ENCODE assay signal across 24 cellular contexts in the genomic region with DNA sequence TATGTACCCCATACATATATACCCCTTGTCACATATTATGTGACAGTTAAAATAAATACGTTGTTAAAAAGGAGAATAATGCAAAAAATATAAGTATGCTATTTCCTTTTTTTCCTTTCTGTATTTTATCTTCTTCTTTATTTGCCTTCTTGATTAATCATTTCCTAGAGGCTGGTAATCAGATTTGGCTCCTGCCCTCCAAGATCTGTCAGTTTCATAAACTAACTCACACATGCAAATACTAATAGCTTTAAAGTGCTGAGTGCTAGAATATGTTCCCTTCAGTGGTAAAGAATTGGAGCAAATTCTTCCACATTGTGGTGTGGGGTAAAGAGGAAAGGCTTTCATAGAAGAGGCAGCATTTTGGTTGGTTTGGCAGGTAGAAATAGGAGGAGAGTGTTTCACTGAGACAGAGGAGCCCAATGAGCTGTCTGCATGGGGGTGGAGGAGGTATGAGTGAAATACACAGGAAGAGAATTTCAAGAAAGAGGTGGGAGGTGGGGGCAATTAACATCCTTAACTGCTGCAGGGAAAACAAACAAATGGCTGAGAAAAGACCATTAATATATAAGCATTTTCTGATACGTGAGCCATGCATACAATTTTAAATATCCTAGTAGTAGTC.
DNase-seq lines count a peak whose midpoint lies in the region; ATAC-seq, FAIRE-seq and TF ChIP-seq lines count a peak whose summit lies in the region.
"Had no signal": no experiment of that assay in that cellular context is flagged by ENCODE, and none has a peak within 500 bp of the region (broad histone marks: within the 10 kb centered on the region; RNA-seq: fewer than 3 reads in every experiment).

No MANE protein-coding gene starts in this region.

- no peaks in the 10 kb centered on the region for H3K9me1 ChIP-seq in endothelial cell of umbilical vein (replicated peaks; ENCODE audit: control insufficient read depth, extremely low read depth, insufficient read depth, low read length)

- CTCF ChIA-PET in HepG2 (lab: Yijun Ruan, JAX; ENCODE audit: low intra/inter-chr PET ratio, low total read pairs) (no interaction called here), endothelial cell of umbilical vein (lab: Charles Lee) (interaction anchor here (0.6 kb wide), 1 partner anchor 1027 kb away, joined by 3 read pairs; no protein-coding TSS in a partner anchor)

- DNase-seq in right lobe of liver: no peak
- DNase-seq in HepG2 (ENCODE audit: low spot score): no peak
- no peak for DNase-seq in endothelial cell of umbilical vein (ENCODE audit: low read depth, low spot score)
- DNase-seq in left kidney (ENCODE audit: low read depth, low spot score): peak; percentile 9
- DNase-seq in CD1c-positive myeloid dendritic cell (ENCODE audit: extremely low spot score): no peak
- no peak for DNase-seq in T1000 (lab: John Stamatoyannopoulos, UW)
- DNase-seq in caudate nucleus (lab: John Stamatoyannopoulos, UW): no peak
- DNase-seq: CD4-positive, alpha-beta T cell; DMS53; GOT3; Karpas-422; NCI-H1092; NCI-H1417 treated with DMSO at 0.1 percent for 48 hours; NCI-H187 treated with DMSO at 0.1 percent for 48 hours; NCI-H446 treated with DMSO at 0.1 percent for 48 hours; PC-9; SJCRH30 had no signal

- POLR2A ChIA-PET in HepG2 (lab: Yijun Ruan, JAX) (no interaction called here), endothelial cell of umbilical vein (lab: Charles Lee) (no interaction called here)

- H3K27ac ChIP-seq in right lobe of liver (peak overlapping the region in 2 of 3 donors; percentile 5 to 14), HepG2 (ENCODE audit: extremely low read length, insufficient read depth, low read length) (no peak overlapping the region), endothelial cell of umbilical vein (ENCODE audit: insufficient read depth, low read depth, low read length) (no peak overlapping the region), caudate nucleus (ENCODE audit: low read depth, low read length) (no peak overlapping the region)
- H3K27ac ChIP-seq: BLaER1, HL-60, PC-9, SJCRH30 had no signal

- no peaks in the 10 kb centered on the region for H3K36me3 Mint-ChIP-seq in activated T-helper 17 cell treated with anti-CD3 and anti-CD28 coated beads, Interleukin-2, amount 50 U/mL, for 72 hours (ENCODE audit: low read depth)

- no peaks in the 10 kb centered on the region for H3K9me3 ChIP-seq in right lobe of liver
- no peaks in the 10 kb centered on the region for H3K9me3 ChIP-seq in HepG2 (ENCODE audit: low read length)
- H3K9me3 ChIP-seq in endothelial cell of umbilical vein (replicated peaks; ENCODE audit: control insufficient read depth, insufficient read depth, low read length): no peaks in the 10 kb centered on the region
- H3K9me3 ChIP-seq: BLaER1, SJCRH30 had no signal

- H3K4me3 ChIP-seq in right lobe of liver: no peak overlapping the region
- no peak overlapping the region for H3K4me3 ChIP-seq in HepG2 (replicated peaks in 1 of 3; ENCODE audit: insufficient read depth in 1 of 3, low read depth in 2 of 3, low read length in 3 of 3)
- H3K4me3 ChIP-seq in endothelial cell of umbilical vein (replicated peaks in 1 of 3; ENCODE audit: insufficient read depth in 1 of 3, low read depth in 1 of 3, low read length in 3 of 3): no peak overlapping the region
- H3K4me3 ChIP-seq: BLaER1, PC-9, SJCRH30 had no signal

- TF ChIP-seq EP300 in HepG2 (IDR thresholded peaks at IDR 0.05; ENCODE audit: low read depth in 2 of 2, low read length in 2 of 2) (no peak), HepG2 (CRISPR knock-in tag; IDR thresholded peaks at IDR 0.05; ENCODE audit: borderline replicate concordance) (no peak)

- H3K4me3 Mint-ChIP-seq in activated T-helper 17 cell treated with anti-CD3 and anti-CD28 coated beads, Interleukin-2, amount 50 U/mL, for 72 hours: no peak overlapping the region
- H3K4me3 Mint-ChIP-seq: CD4-positive, alpha-beta T cell had no signal

- ATAC-seq in right lobe of liver (peak; percentile 68 to 73 (median 72)), HepG2 (no peak)
- ATAC-seq in activated T-helper 17 cell treated with anti-CD3 and anti-CD28 coated beads, Interleukin-2, amount 50 U/mL, for 72 hours (replicated peaks): no peak
- ATAC-seq: Right ventricle myocardium inferior, SK-N-SH treated with all-trans-retinoic acid at 6 μM for 48 hours had no signal

- no peak for TF ChIP-seq CTCF in right lobe of liver (IDR thresholded peaks at IDR 0.05)
- TF ChIP-seq CTCF in HepG2 (CRISPR knock-in tag; IDR thresholded peaks at IDR 0.05): no peak
- no peak for TF ChIP-seq CTCF in endothelial cell of umbilical vein (IDR thresholded peaks at IDR 0.05; ENCODE audit: extremely low read depth in 1 of 2, insufficient read depth in 1 of 2, low read depth in 1 of 2, low read length in 2 of 2)

- no peaks in the 10 kb centered on the region for H3K27me3 ChIP-seq in right lobe of liver
- H3K27me3 ChIP-seq in HepG2 (ENCODE audit: control insufficient read depth in 1 of 2, insufficient read depth in 2 of 2, low read length in 2 of 2): no peaks in the 10 kb centered on the region
- peaks cover 0 to 2% of the 10 kb centered on the region in 2 experiments for H3K27me3 ChIP-seq in endothelial cell of umbilical vein (ENCODE audit: control insufficient read depth in 2 of 2, insufficient read depth in 2 of 2, low read length in 2 of 2)
- H3K27me3 ChIP-seq: BLaER1, SJCRH30 had no signal

- H3K4me1 ChIP-seq in right lobe of liver (peaks cover 0 to 11% (median 0%) of the 10 kb centered on the region in 4 donors), HepG2 (ENCODE audit: insufficient read depth, low read length) (no peaks in the 10 kb centered on the region), endothelial cell of umbilical vein (ENCODE audit: control insufficient read depth, extremely low read depth, insufficient read depth, low read length) (no peaks in the 10 kb centered on the region)
- H3K4me1 ChIP-seq: BLaER1, SJCRH30 had no signal

- H3K27ac Mint-ChIP-seq in activated T-helper 17 cell treated with anti-CD3 and anti-CD28 coated beads, Interleukin-2, amount 50 U/mL, for 72 hours: no peak overlapping the region
- H3K27ac Mint-ChIP-seq: CD4-positive, alpha-beta T cell had no signal

- H3K4me1 Mint-ChIP-seq in activated T-helper 17 cell treated with anti-CD3 and anti-CD28 coated beads, Interleukin-2, amount 50 U/mL, for 72 hours: no peaks in the 10 kb centered on the region

- no peak for FAIRE-seq in HepG2 (lab: Jason Lieb, UNC)
- FAIRE-seq in endothelial cell of umbilical vein (lab: Jason Lieb, UNC): no peak
- FAIRE-seq: D721Med, GM18507 had no signal

- BruUV-seq in HepG2 (replicated peaks; lab: Mats Ljungman, UMichigan) (no TSS peak), endothelial cell of umbilical vein (replicated peaks; lab: Mats Ljungman, UMichigan) (no TSS peak)

- no peak for TF ChIP-seq POLR2A in right lobe of liver (IDR thresholded peaks at IDR 0.05)
- TF ChIP-seq POLR2A in HepG2 (IDR thresholded peaks at IDR 0.05; ENCODE audit: insufficient read depth in 1 of 2, low read depth in 2 of 2, low read length in 2 of 2): no peak
- no peak for TF ChIP-seq POLR2A in endothelial cell of umbilical vein (IDR thresholded peaks at IDR 0.05; ENCODE audit: low read depth, low read length)

- H4K20me1 ChIP-seq in HepG2 (ENCODE audit: insufficient read depth, low read length) (no peaks in the 10 kb centered on the region), endothelial cell of umbilical vein (replicated peaks; ENCODE audit: control insufficient read depth, extremely low read depth, insufficient read depth, low read length) (no peaks in the 10 kb centered on the region)
- H4K20me1 ChIP-seq: BLaER1 had no signal

- intact Hi-C loops in right lobe of liver (cut with DNase I): no loop called here
- intact Hi-C loops in HepG2 (cut with micrococcal nuclease; ENCODE audit: unreplicated experiment): no loop called here
- intact Hi-C loops in endothelial cell of umbilical vein (cut with micrococcal nuclease): no loop called here

- 35% methylated on average over 2 of the region's 2 CpGs for WGBS in right lobe of liver (ENCODE audit: insufficient coverage, low coverage, low lambda C conversion rate, missing lambda C conversion rate)
- WGBS in HepG2 (ENCODE audit: low lambda C conversion rate): 3% methylated on average over 2 of the region's 2 CpGs

- H3K9ac ChIP-seq in HepG2 (ENCODE audit: insufficient read depth, low read depth, low read length) (no peak overlapping the region), endothelial cell of umbilical vein (replicated peaks; ENCODE audit: extremely low read depth, insufficient read depth, low read length) (no peak overlapping the region)
- H3K9ac ChIP-seq: BLaER1 had no signal

- dilution Hi-C loops in endothelial cell of umbilical vein (cut with MboI; ENCODE audit: extremely low pct_ligation_motif_present, low sequenced_read_pairs): no loop called here

- H2AFZ ChIP-seq in HepG2 (ENCODE audit: low read length): no peak overlapping the region
- H2AFZ ChIP-seq in endothelial cell of umbilical vein (ENCODE audit: low read depth, low read length): no peak overlapping the region
- H2AFZ ChIP-seq: PC-9 had no signal

- H3K27me3 Mint-ChIP-seq in activated T-helper 17 cell treated with anti-CD3 and anti-CD28 coated beads, Interleukin-2, amount 50 U/mL, for 72 hours: no peaks in the 10 kb centered on the region
- H3K27me3 Mint-ChIP-seq: CD4-positive, alpha-beta T cell had no signal

- H3K36me3 ChIP-seq in right lobe of liver: no peaks in the 10 kb centered on the region
- H3K36me3 ChIP-seq in HepG2 (replicated peaks in 1 of 2; ENCODE audit: control insufficient read depth in 1 of 2, insufficient read depth in 2 of 2, low read length in 2 of 2): no peaks in the 10 kb centered on the region
- no peaks in the 10 kb centered on the region for H3K36me3 ChIP-seq in endothelial cell of umbilical vein (ENCODE audit: control insufficient read depth in 2 of 2, extremely low read depth in 1 of 2, insufficient read depth in 2 of 2, low read length in 2 of 2)
- H3K36me3 ChIP-seq: BLaER1, SJCRH30 had no signal

- in situ Hi-C loops in HepG2 (cut with HindIII; ENCODE audit: extremely low pct_ligation_motif_present, low pct_unique_long_range_greater_than_20kb): loop anchor here (25.0 kb wide), 1 partner anchor 1154 kb away; no protein-coding TSS in a partner anchor

- H3K4me2 ChIP-seq in HepG2 (ENCODE audit: low read depth, low read length) (no peak overlapping the region), endothelial cell of umbilical vein (ENCODE audit: insufficient read depth, low read length) (no peak overlapping the region)
- H3K4me2 ChIP-seq: BLaER1, PC-9 had no signal

- peaks cover 11% of the 10 kb centered on the region for H3K9me3 Mint-ChIP-seq in activated T-helper 17 cell treated with anti-CD3 and anti-CD28 coated beads, Interleukin-2, amount 50 U/mL, for 72 hours

- no peak for TF ChIP-seq RAD21 in HepG2 (CRISPR knock-in tag; IDR thresholded peaks at IDR 0.05)

- no peaks in the 10 kb centered on the region for H3K79me2 ChIP-seq in HepG2 (ENCODE audit: insufficient read depth, low read length)
- no peaks in the 10 kb centered on the region for H3K79me2 ChIP-seq in endothelial cell of umbilical vein (ENCODE audit: control insufficient read depth, insufficient read depth, low read length)

TF ChIP-seq in HepG2, 621 proteins besides CTCF, POLR2A, EP300 and RAD21 (continues in another document):
- TF ChIP-seq HOXD1 (CRISPR knock-in tag; IDR thresholded peaks at IDR 0.05) (no peak), SIN3A (IDR thresholded peaks at IDR 0.05; ENCODE audit: borderline replicate concordance, low read depth, low read length) (no peak)

TF ChIP-seq in endothelial cell of umbilical vein, 7 proteins besides CTCF, POLR2A, EP300 and RAD21 (continues in another document):
- no peak for TF ChIP-seq FOS (IDR thresholded peaks at IDR 0.05; ENCODE audit: borderline replicate concordance, insufficient read depth, low read length)

Comparison
In these comparisons a context has a peak if more than half of its experiments do, and no peak if none do; other contexts are left out.
1. ATAC-seq: peak in right lobe of liver (4 of 4); none in HepG2 (single experiment) and activated T-helper 17 cell treated with anti-CD3 and anti-CD28 coated beads, Interleukin-2, amount 50 U/mL, for 72 hours (single experiment).
2. H3K27ac ChIP-seq: peak in right lobe of liver (2 of 3); none in HepG2 (single experiment), endothelial cell of umbilical vein (single experiment) and caudate nucleus (single experiment).